ENCODE assay signal across 19 cellular contexts in the genomic region with DNA sequence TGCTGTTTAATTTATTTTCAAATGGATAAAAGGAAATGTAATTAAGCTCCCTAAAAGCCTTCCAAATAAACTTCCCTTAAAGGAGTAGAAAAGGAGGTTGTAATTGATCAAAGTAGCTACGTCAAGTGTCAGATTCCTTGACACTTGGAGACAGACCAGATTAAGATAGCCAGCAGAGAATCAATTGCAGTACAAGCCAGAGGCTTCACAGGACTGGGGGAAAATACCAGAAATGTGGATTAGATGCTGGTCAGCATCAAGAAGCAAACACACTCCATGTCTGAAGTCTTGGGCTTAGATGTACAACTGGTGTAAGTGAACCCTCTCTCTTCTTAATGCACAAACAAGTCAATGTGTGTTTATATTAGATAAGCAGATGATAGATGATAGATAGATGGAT.
DNase-seq lines count a peak whose midpoint lies in the region; ATAC-seq, FAIRE-seq and TF ChIP-seq lines count a peak whose summit lies in the region.
"Had no signal": no experiment of that assay in that cellular context is flagged by ENCODE, and none has a peak within 500 bp of the region (broad histone marks: within the 10 kb centered on the region; RNA-seq: fewer than 3 reads in every experiment).

No MANE protein-coding gene starts in this region.

- no peak overlapping the region for H3K9ac ChIP-seq in mesenchymal stem cell (ENCODE audit: low read length)
- H3K9ac ChIP-seq: BLaER1 had no signal

- no peak overlapping the region for H3K23ac ChIP-seq in mesenchymal stem cell (ENCODE audit: low read length in 2 of 2)

- H2BK15ac ChIP-seq in mesenchymal stem cell (ENCODE audit: low read depth, poor library complexity, severe bottlenecking), result no peak overlapping the region

- H3K27ac ChIP-seq in mesenchymal stem cell (ENCODE audit: low read length, poor library complexity, severe bottlenecking), result no peak overlapping the region
- H3K27ac ChIP-seq: BLaER1 had no signal

- no peak overlapping the region for H4K8ac ChIP-seq in mesenchymal stem cell (ENCODE audit: low read length)

- H4K91ac ChIP-seq in mesenchymal stem cell (ENCODE audit: low read length), result no peak overlapping the region

- no peak overlapping the region for H2BK5ac ChIP-seq in mesenchymal stem cell (ENCODE audit: low read depth, low read length, poor library complexity, severe bottlenecking)

- no peak overlapping the region for H3K4ac ChIP-seq in mesenchymal stem cell (ENCODE audit: low read depth in 1 of 2, low read length in 2 of 2)

- no peaks in the 10 kb centered on the region for H3K9me3 ChIP-seq in mesenchymal stem cell (ENCODE audit: control insufficient read depth, low read length)
- H3K9me3 ChIP-seq in mucosa of descending colon, result no peaks in the 10 kb centered on the region
- H3K9me3 ChIP-seq: BE2C, BLaER1 had no signal

- H3K27me3 ChIP-seq in mesenchymal stem cell (ENCODE audit: control insufficient read depth in 1 of 2, insufficient read depth in 1 of 2, low read length in 2 of 2), result peaks cover 0 to 4% of the 10 kb centered on the region in 2 experiments
- H3K27me3 ChIP-seq: BE2C, BLaER1 had no signal

- 33% methylated on average over 1 of the region's 1 CpG for WGBS in mesenchymal stem cell

- intact Hi-C loops in mucosa of descending colon (cut with DNase I, micrococcal nuclease), result no loop called here

- no peak for ATAC-seq in mucosa of descending colon
- ATAC-seq: GM12878 had no signal

- no peak overlapping the region for H2BK12ac ChIP-seq in mesenchymal stem cell (ENCODE audit: low read length in 2 of 2)

- H2AK5ac ChIP-seq in mesenchymal stem cell (ENCODE audit: low read length, severe bottlenecking), result no peak overlapping the region

- TF ChIP-seq CTCF in mucosa of descending colon (IDR thresholded peaks at IDR 0.05), result no peak

- no peaks in the 10 kb centered on the region for H3K36me3 ChIP-seq in mesenchymal stem cell (ENCODE audit: control insufficient read depth in 1 of 2, insufficient read depth in 2 of 2, low read depth in 1 of 2, low read length in 2 of 2)
- H3K36me3 ChIP-seq in mucosa of descending colon (ENCODE audit: low read depth), result no peaks in the 10 kb centered on the region
- H3K36me3 ChIP-seq: BE2C, BLaER1 had no signal

- no peak overlapping the region for H2BK120ac ChIP-seq in mesenchymal stem cell (ENCODE audit: low read depth, low read length)

- DNase-seq in HTR-8/SVneo (ENCODE audit: insufficient read length, low spot score) (no peak), mesenchymal stem cell (peak; percentile 44), NCI-H2029 treated with DMSO at 0.1 percent for 48 hours (lab: John Stamatoyannopoulos, UW) (no peak), DMS 273 (lab: John Stamatoyannopoulos, UW; ENCODE audit: unreplicated experiment) (no peak), mucosa of descending colon (no peak)
- DNase-seq: 8988T; ACHN; BE2C; C1 segment of cervical spinal cord; CD4-positive, alpha-beta memory T cell; CD4-positive, CD25-positive, alpha-beta regulatory T cell; CD8-positive, alpha-beta memory T cell; COR-L47; DMS79 treated with DMSO at 0.1 percent for 48 hours; GDM1 had no signal

- no peak overlapping the region for H3K14ac ChIP-seq in mesenchymal stem cell (ENCODE audit: low read length in 2 of 2)

- H3K4me2 ChIP-seq in mesenchymal stem cell (ENCODE audit: low read length, poor library complexity, severe bottlenecking), result no peak overlapping the region
- H3K4me2 ChIP-seq: BLaER1 had no signal

- H2AFZ ChIP-seq in mesenchymal stem cell (ENCODE audit: low read depth, low read length), result no peak overlapping the region

- FAIRE-seq in HTR-8/SVneo (lab: Jason Lieb, UNC), result peak; percentile 78
- FAIRE-seq: A204.1, GM12878, GM18507 had no signal

- H3K79me1 ChIP-seq in mesenchymal stem cell (replicated peaks; ENCODE audit: low read length, poor library complexity, severe bottlenecking), result no peaks in the 10 kb centered on the region

- H3K4me1 ChIP-seq in mesenchymal stem cell (ENCODE audit: control insufficient read depth, insufficient read depth, low read depth, low read length) (no peaks in the 10 kb centered on the region), mucosa of descending colon (ENCODE audit: low read depth) (no peaks in the 10 kb centered on the region)
- H3K4me1 ChIP-seq: BE2C, BLaER1 had no signal

- H3K4me3 ChIP-seq in mesenchymal stem cell (ENCODE audit: insufficient read depth in 1 of 2, low read depth in 1 of 2, low read length in 2 of 2), result no peak overlapping the region
- no peak overlapping the region for H3K4me3 ChIP-seq in mucosa of descending colon
- H3K4me3 ChIP-seq: BLaER1, GM12878 had no signal

- no peak overlapping the region for H3K18ac ChIP-seq in mesenchymal stem cell (ENCODE audit: low read depth in 1 of 2, low read length in 2 of 2)
